Comparison of ENCODE assay signal across 18 cellular contexts in genomic region chr4:1608196-1608820, GRCh38.
DNase-seq lines count a peak whose midpoint lies in the region; ATAC-seq, FAIRE-seq and TF ChIP-seq lines count a peak whose summit lies in the region.
"Had no signal": no experiment of that assay in that cellular context is flagged by ENCODE, and none has a peak within 500 bp of the region (broad histone marks: within the 10 kb centered on the region; RNA-seq: fewer than 3 reads in every experiment).

No MANE protein-coding gene starts in this region.

- TF ChIP-seq CTCF in natural killer cell (IDR thresholded peaks at IDR 0.05), result no peak
- no peak for TF ChIP-seq CTCF in heart left ventricle (IDR thresholded peaks at IDR 0.05)
- no peak for TF ChIP-seq CTCF in lower lobe of right lung (IDR thresholded peaks at IDR 0.05)
- no peak for TF ChIP-seq CTCF in HepG2 (CRISPR knock-in tag; IDR thresholded peaks at IDR 0.05)

- no peaks in the 10 kb centered on the region for H4K20me1 ChIP-seq in HepG2 (ENCODE audit: insufficient read depth, low read length)

- H3K9me3 Mint-ChIP-seq in natural killer cell treated with Interleukin-12 subunit alpha and Interleukin-12 subunit beta and Interleukin-15 and Interleukin-18, amount 100 ng/mL, for 72 hours, result no peaks in the 10 kb centered on the region
- no peaks in the 10 kb centered on the region for H3K9me3 Mint-ChIP-seq in natural killer cell
- H3K9me3 Mint-ChIP-seq: CD4-positive, alpha-beta T cell; HFFc6 had no signal

- no peak overlapping the region for H3K4me3 ChIP-seq in heart left ventricle
- H3K4me3 ChIP-seq in lower lobe of right lung, result no peak overlapping the region
- H3K4me3 ChIP-seq in aorta (ENCODE audit: low read length in 2 of 2), result no peak overlapping the region
- H3K4me3 ChIP-seq in HepG2 (replicated peaks in 1 of 3; ENCODE audit: insufficient read depth in 1 of 3, low read depth in 2 of 3, low read length in 3 of 3), result no peak overlapping the region
- H3K4me3 ChIP-seq: Peyer's patch had no signal

- DNase-seq in natural killer cell treated with Interleukin-12 subunit alpha and Interleukin-12 subunit beta and Interleukin-15 and Interleukin-18, amount 100 ng/mL, for 72 hours (ENCODE audit: low spot score), result peak; percentile 56
- no peak for DNase-seq in natural killer cell
- peak in 3 of 5 donors; percentile 10 to 50 (median 13) for DNase-seq in heart left ventricle
- DNase-seq in lower lobe of right lung, result peak; percentile 34
- peak; percentile 36 to 61 for DNase-seq in aorta
- DNase-seq in left colon, result no peak
- DNase-seq in HepG2 (ENCODE audit: low spot score), result no peak
- no peak for DNase-seq in kidney glomerular epithelial cell (lab: John Stamatoyannopoulos, UW)
- DNase-seq: CD4-positive, alpha-beta T cell; EL; HFFc6; NCI-H1092 treated with DMSO at 0.1 percent for 48 hours; NCI-H2227 treated with DMSO at 0.1 percent for 48 hours; NCI-H524 treated with DMSO at 0.1 percent for 48 hours; Peyer's patch; SIG-M5 had no signal

- in situ Hi-C loops in HepG2 (cut with HindIII; ENCODE audit: extremely low pct_ligation_motif_present, low pct_unique_long_range_greater_than_20kb), result no loop called here

- H3K36me3 Mint-ChIP-seq in natural killer cell treated with Interleukin-12 subunit alpha and Interleukin-12 subunit beta and Interleukin-15 and Interleukin-18, amount 100 ng/mL, for 72 hours, result no peaks in the 10 kb centered on the region
- H3K36me3 Mint-ChIP-seq in natural killer cell, result no peaks in the 10 kb centered on the region

- H3K4me1 ChIP-seq in heart left ventricle (peaks cover 0 to 6% (median 0%) of the 10 kb centered on the region in 12 donors), lower lobe of right lung (peaks cover 4% of the 10 kb centered on the region), aorta (ENCODE audit: control insufficient read depth in 1 of 2, insufficient read depth in 2 of 2, low read length in 2 of 2) (no peaks in the 10 kb centered on the region), HepG2 (ENCODE audit: insufficient read depth, low read length) (no peaks in the 10 kb centered on the region)
- H3K4me1 ChIP-seq: Peyer's patch had no signal

- intact Hi-C loops in natural killer cell (cut with micrococcal nuclease) (no loop called here), heart left ventricle (cut with DNase I) (no loop called here), lower lobe of right lung (cut with DNase I) (no loop called here), aorta (cut with DNase I) (no loop called here), left colon (cut with DNase I, micrococcal nuclease) (no loop called here), HepG2 (cut with micrococcal nuclease; ENCODE audit: unreplicated experiment) (no loop called here)

- no peaks in the 10 kb centered on the region for H3K79me2 ChIP-seq in HepG2 (ENCODE audit: insufficient read depth, low read length)

- CTCF ChIA-PET in HepG2 (lab: Yijun Ruan, JAX; ENCODE audit: low intra/inter-chr PET ratio, low total read pairs), result no interaction called here

- no peak for TF ChIP-seq POLR2A in heart left ventricle (IDR thresholded peaks at IDR 0.05)
- TF ChIP-seq POLR2A in HepG2 (IDR thresholded peaks at IDR 0.05; ENCODE audit: insufficient read depth in 1 of 2, low read depth in 2 of 2, low read length in 2 of 2), result no peak

- POLR2A ChIA-PET in HepG2 (lab: Yijun Ruan, JAX), result no interaction called here

- H3K27me3 Mint-ChIP-seq in natural killer cell treated with Interleukin-12 subunit alpha and Interleukin-12 subunit beta and Interleukin-15 and Interleukin-18, amount 100 ng/mL, for 72 hours, result no peaks in the 10 kb centered on the region
- H3K27me3 Mint-ChIP-seq in natural killer cell (ENCODE audit: low read depth in 2 of 2), result no peaks in the 10 kb centered on the region
- H3K27me3 Mint-ChIP-seq: CD4-positive, alpha-beta T cell had no signal

- H3K36me3 ChIP-seq in heart left ventricle (no peaks in the 10 kb centered on the region), lower lobe of right lung (no peaks in the 10 kb centered on the region), aorta (ENCODE audit: control insufficient read depth in 1 of 2, insufficient read depth in 2 of 2, low read length in 1 of 2) (no peaks in the 10 kb centered on the region), HepG2 (replicated peaks in 1 of 2; ENCODE audit: control insufficient read depth in 1 of 2, insufficient read depth in 2 of 2, low read length in 2 of 2) (no peaks in the 10 kb centered on the region)
- H3K36me3 ChIP-seq: Peyer's patch had no signal

- H3K27ac ChIP-seq in heart left ventricle (no peak overlapping the region), lower lobe of right lung (no peak overlapping the region), aorta (ENCODE audit: low read depth in 1 of 2, low read length in 2 of 2) (no peak overlapping the region), HepG2 (ENCODE audit: extremely low read length, insufficient read depth, low read length) (no peak overlapping the region)
- H3K27ac ChIP-seq: Peyer's patch had no signal

- H3K9ac ChIP-seq in HepG2 (ENCODE audit: insufficient read depth, low read depth, low read length), result no peak overlapping the region

- no peak overlapping the region for H3K27ac Mint-ChIP-seq in natural killer cell treated with Interleukin-12 subunit alpha and Interleukin-12 subunit beta and Interleukin-15 and Interleukin-18, amount 100 ng/mL, for 72 hours
- H3K27ac Mint-ChIP-seq in natural killer cell, result no peak overlapping the region
- H3K27ac Mint-ChIP-seq: CD4-positive, alpha-beta T cell; HFFc6 had no signal

- BruUV-seq in HepG2 (replicated peaks; lab: Mats Ljungman, UMichigan), result no TSS peak

- no peak overlapping the region for H2AFZ ChIP-seq in HepG2 (ENCODE audit: low read length)

- TF ChIP-seq RAD21 in HepG2 (CRISPR knock-in tag; IDR thresholded peaks at IDR 0.05), result no peak

- H3K4me2 ChIP-seq in HepG2 (ENCODE audit: low read depth, low read length), result no peak overlapping the region

- H3K4me1 Mint-ChIP-seq in natural killer cell treated with Interleukin-12 subunit alpha and Interleukin-12 subunit beta and Interleukin-15 and Interleukin-18, amount 100 ng/mL, for 72 hours (ENCODE audit: low read depth in 2 of 2), result no peaks in the 10 kb centered on the region
- no peaks in the 10 kb centered on the region for H3K4me1 Mint-ChIP-seq in natural killer cell

- WGBS in heart left ventricle, 4 donors, result 75 to 81% (median 80%) methylated on average over 19 to 24 of the region's 24 CpGs
- WGBS in aorta, 2 donors, result 78 to 79% methylated on average over 24 of the region's 24 CpGs
- WGBS in HepG2 (ENCODE audit: low lambda C conversion rate), result 34% methylated on average over 13 of the region's 24 CpGs

- no peak for TF ChIP-seq EP300 in HepG2 (IDR thresholded peaks at IDR 0.05; ENCODE audit: low read depth in 2 of 2, low read length in 2 of 2)
- TF ChIP-seq EP300 in HepG2 (CRISPR knock-in tag; IDR thresholded peaks at IDR 0.05; ENCODE audit: borderline replicate concordance), result no peak

- H3K9me3 ChIP-seq in heart left ventricle (no peaks in the 10 kb centered on the region), lower lobe of right lung (no peaks in the 10 kb centered on the region), aorta (ENCODE audit: control insufficient read depth, low read length) (no peaks in the 10 kb centered on the region), HepG2 (ENCODE audit: low read length) (no peaks in the 10 kb centered on the region)
- H3K9me3 ChIP-seq: Peyer's patch had no signal

- H3K27me3 ChIP-seq in heart left ventricle (peaks cover 0 to 19% (median 7%) of the 10 kb centered on the region in 9 donors), lower lobe of right lung (ENCODE audit: low read depth) (peaks cover 15% of the 10 kb centered on the region), aorta (ENCODE audit: control insufficient read depth in 1 of 2, insufficient read depth in 2 of 2, low read length in 1 of 2) (peaks cover 0 to 2% of the 10 kb centered on the region in 2 donors), HepG2 (ENCODE audit: control insufficient read depth in 1 of 2, insufficient read depth in 2 of 2, low read length in 2 of 2) (peaks cover 16 to 56% of the 10 kb centered on the region in 2 experiments; a peak in 4 of 5 replicates)
- H3K27me3 ChIP-seq: Peyer's patch had no signal

- ATAC-seq in natural killer cell treated with Interleukin-12 subunit alpha and Interleukin-12 subunit beta and Interleukin-15 and Interleukin-18, amount 100 ng/mL, for 72 hours, result no peak
- ATAC-seq in natural killer cell (no peak), heart left ventricle (no peak), lower lobe of right lung (no peak), aorta (ENCODE audit: low FRiP score) (no peak), left colon (no peak), HepG2 (no peak)

- no peak for FAIRE-seq in HepG2 (lab: Jason Lieb, UNC)
- FAIRE-seq: A204.1, H1 had no signal

- H3K4me3 Mint-ChIP-seq in natural killer cell treated with Interleukin-12 subunit alpha and Interleukin-12 subunit beta and Interleukin-15 and Interleukin-18, amount 100 ng/mL, for 72 hours, result no peak overlapping the region
- H3K4me3 Mint-ChIP-seq in natural killer cell, result no peak overlapping the region
- H3K4me3 Mint-ChIP-seq: CD4-positive, alpha-beta T cell; HFFc6 had no signal

TF ChIP-seq in HepG2, 621 proteins besides CTCF, POLR2A, EP300 and RAD21:
- TF ChIP-seq GMEB1 (CRISPR knock-in tag; IDR thresholded peaks at IDR 0.05; ENCODE audit: borderline replicate concordance) (no peak), FOXO4 (CRISPR knock-in tag; conservative IDR thresholded peaks at IDR 0.05) (no peak), ZNF12 (CRISPR knock-in tag; IDR thresholded peaks at IDR 0.05) (no peak)

Comparison
In these comparisons a context has a peak if more than half of its experiments do, and no peak if none do; other contexts are left out.
1. DNase-seq: peak in natural killer cell treated with Interleukin-12 subunit alpha and Interleukin-12 subunit beta and Interleukin-15 and Interleukin-18, amount 100 ng/mL, for 72 hours (single experiment), heart left ventricle (3 of 5), lower lobe of right lung (single experiment) and aorta (2 of 2); none in natural killer cell (single experiment), left colon (0 of 2), HepG2 (single experiment) and kidney glomerular epithelial cell (single experiment).